ENCODE assay signal across 8 cellular contexts in the genomic region with DNA sequence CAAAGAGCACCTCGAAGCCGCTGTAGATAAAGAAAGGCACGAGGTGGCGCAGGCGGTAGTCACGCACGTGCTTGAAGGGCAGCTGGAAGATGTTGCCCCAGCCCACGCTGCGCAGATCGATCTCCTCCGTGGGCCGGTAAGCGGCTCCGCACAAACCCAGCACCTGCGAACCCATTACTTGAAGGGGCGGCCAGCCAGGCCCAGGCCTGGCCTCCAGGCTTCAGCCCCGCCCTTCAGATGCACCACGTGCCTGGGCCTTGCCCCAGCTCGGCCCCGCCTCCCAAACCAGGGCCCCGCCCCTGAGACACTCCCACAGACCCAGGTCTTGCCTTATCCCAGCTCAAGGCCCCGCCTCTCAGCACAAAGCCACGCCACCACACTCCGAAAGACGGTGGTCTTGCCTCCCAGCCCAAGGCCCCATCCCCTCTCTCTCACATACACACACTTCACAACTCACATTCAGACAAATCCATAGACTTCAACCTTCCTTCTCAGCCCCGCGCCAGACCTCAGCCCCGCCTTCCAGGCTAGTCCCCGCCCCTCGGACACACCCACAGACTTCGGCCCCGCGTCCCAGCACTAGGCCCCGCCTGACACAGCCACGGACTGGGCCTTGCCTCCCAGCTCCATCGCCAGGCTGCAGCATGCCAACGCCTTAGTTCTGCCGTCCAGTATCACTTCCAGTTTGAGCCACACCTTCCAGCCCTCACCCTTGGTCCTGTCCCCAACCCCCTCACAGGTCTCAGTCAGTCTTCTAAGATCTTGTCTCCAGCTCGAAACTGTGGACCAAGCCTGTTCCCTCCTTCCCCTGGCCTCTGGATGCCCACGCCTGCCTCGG. TPM values are rescaled to one million over a fixed set of nuclear protein-coding genes. Genes with fewer than 3 reads are reported as not detected.
A peak's percentile ranks its signal among the peaks of the same experiment; 100 is the strongest.
DNase-seq lines count a peak whose midpoint lies in the region; ATAC-seq and TF ChIP-seq lines count a peak whose summit lies in the region.

No MANE protein-coding gene starts in this region.

- H3K9me3 Mint-ChIP-seq in CD8-positive, alpha-beta T cell, result no peaks in the 10 kb centered on the region
- no peaks in the 10 kb centered on the region for H3K9me3 Mint-ChIP-seq in activated T-cell treated with anti-CD3 and anti-CD28 coated beads, Interleukin-2, amount 50 U/mL, for 4 hours

- no peak overlapping the region for H3K27ac ChIP-seq in CD8-positive, alpha-beta T cell (ENCODE audit: low read depth, low read length)
- H3K27ac ChIP-seq in Karpas-422 (ENCODE audit: low read length) (no peak overlapping the region), iPS-18a (ENCODE audit: low read length) (no peak overlapping the region), suprapubic skin (no peak overlapping the region)

- POLR2A ChIA-PET in CD8-positive, alpha-beta T cell (lab: Charles Lee), result no interaction called here

- H3K27ac Mint-ChIP-seq in CD8-positive, alpha-beta T cell, result no peak overlapping the region

- H2AFZ ChIP-seq in Karpas-422 (ENCODE audit: low read length), result no peak overlapping the region

- no peak for TF ChIP-seq EP300 in suprapubic skin (IDR thresholded peaks at IDR 0.05)

- H4K20me1 ChIP-seq in Karpas-422 (ENCODE audit: insufficient read depth, low read depth, low read length), result peaks cover 8% of the 10 kb centered on the region

- peak in 1 of 7 experiments; percentile 34 for DNase-seq in CD8-positive, alpha-beta T cell
- DNase-seq in Karpas-422 (peak; percentile 91), suprapubic skin (ENCODE audit: low spot score in 2 of 2) (peak; percentile 76 to 86), GM20000 (ENCODE audit: low spot score) (no peak)
- no peak for DNase-seq in activated T-cell treated with anti-CD3 and anti-CD28 coated beads, Interleukin-2, amount 50 U/mL, for 4 hours

- H3K36me3 Mint-ChIP-seq in CD8-positive, alpha-beta T cell, result peaks cover 4% of the 10 kb centered on the region
- peaks cover 7% of the 10 kb centered on the region for H3K36me3 Mint-ChIP-seq in activated T-cell treated with anti-CD3 and anti-CD28 coated beads, Interleukin-2, amount 50 U/mL, for 4 hours (ENCODE audit: insufficient read depth)

- H3K79me2 ChIP-seq in Karpas-422 (ENCODE audit: low read length), result no peaks in the 10 kb centered on the region

- H3K4me1 Mint-ChIP-seq in CD8-positive, alpha-beta T cell (ENCODE audit: low read depth), result peaks cover 21% of the 10 kb centered on the region
- peaks cover 23% of the 10 kb centered on the region for H3K4me1 Mint-ChIP-seq in activated T-cell treated with anti-CD3 and anti-CD28 coated beads, Interleukin-2, amount 50 U/mL, for 4 hours (ENCODE audit: low read depth)

- H3K27me3 Mint-ChIP-seq in CD8-positive, alpha-beta T cell (ENCODE audit: low read depth), result peaks cover under 1% of the 10 kb centered on the region
- peaks cover under 1% of the 10 kb centered on the region for H3K27me3 Mint-ChIP-seq in activated T-cell treated with anti-CD3 and anti-CD28 coated beads, Interleukin-2, amount 50 U/mL, for 4 hours (ENCODE audit: low read depth)

- intact Hi-C loops in CD8-positive, alpha-beta T cell (cut with DNase I, micrococcal nuclease), result no loop called here

- 68% methylated on average over 40 of the region's 41 CpGs for WGBS in suprapubic skin

- H3K4me2 ChIP-seq in Karpas-422 (ENCODE audit: low read depth, low read length, poor library complexity, severe bottlenecking), result no peak overlapping the region

- no peaks in the 10 kb centered on the region for H3K9me2 ChIP-seq in Karpas-422 (replicated peaks; ENCODE audit: insufficient read depth, low read length)

- no peaks in the 10 kb centered on the region for H3K27me3 ChIP-seq in CD8-positive, alpha-beta T cell (ENCODE audit: insufficient read depth, low read length)
- H3K27me3 ChIP-seq in Karpas-422 (ENCODE audit: low read length), result no peaks in the 10 kb centered on the region
- no peaks in the 10 kb centered on the region for H3K27me3 ChIP-seq in iPS-18a (ENCODE audit: control insufficient read depth, insufficient read depth, low read length)
- H3K27me3 ChIP-seq in suprapubic skin, result no peaks in the 10 kb centered on the region

- no peak overlapping the region for H3K4me3 Mint-ChIP-seq in CD8-positive, alpha-beta T cell
- no peak overlapping the region for H3K4me3 Mint-ChIP-seq in activated T-cell treated with anti-CD3 and anti-CD28 coated beads, Interleukin-2, amount 50 U/mL, for 4 hours

- no peak overlapping the region for H3K9ac ChIP-seq in Karpas-422 (ENCODE audit: low read length)
- H3K9ac ChIP-seq in iPS-18a (ENCODE audit: low read length), result no peak overlapping the region

- H3K4me1 ChIP-seq in CD8-positive, alpha-beta T cell (ENCODE audit: insufficient read depth, low read length), result peaks cover 13% of the 10 kb centered on the region
- peaks cover 2% of the 10 kb centered on the region for H3K4me1 ChIP-seq in Karpas-422 (ENCODE audit: low read length)
- H3K4me1 ChIP-seq in iPS-18a (ENCODE audit: control insufficient read depth, low read depth, low read length), result peaks cover 5% of the 10 kb centered on the region
- peaks cover 6% of the 10 kb centered on the region for H3K4me1 ChIP-seq in suprapubic skin

- no peak overlapping the region for H3K4me3 ChIP-seq in CD8-positive, alpha-beta T cell (ENCODE audit: low read depth, low read length)
- H3K4me3 ChIP-seq in Karpas-422 (ENCODE audit: low read length) (no peak overlapping the region), iPS-18a (ENCODE audit: low read length) (peak overlapping the region; percentile 57), suprapubic skin (no peak overlapping the region)

- H3K9me3 ChIP-seq in CD8-positive, alpha-beta T cell (ENCODE audit: low read length), result no peaks in the 10 kb centered on the region
- H3K9me3 ChIP-seq in Karpas-422 (ENCODE audit: low read length) (no peaks in the 10 kb centered on the region), iPS-18a (ENCODE audit: control insufficient read depth, low read depth, low read length) (no peaks in the 10 kb centered on the region), suprapubic skin (no peaks in the 10 kb centered on the region)

- TF ChIP-seq POLR2A in suprapubic skin (IDR thresholded peaks at IDR 0.05), result no peak

- no peaks in the 10 kb centered on the region for H3K36me3 ChIP-seq in CD8-positive, alpha-beta T cell (ENCODE audit: insufficient read depth, low read length)
- peaks cover 6% of the 10 kb centered on the region for H3K36me3 ChIP-seq in Karpas-422 (ENCODE audit: insufficient read depth, low read length)
- no peaks in the 10 kb centered on the region for H3K36me3 ChIP-seq in iPS-18a (ENCODE audit: control insufficient read depth, low read depth, low read length)
- H3K36me3 ChIP-seq in suprapubic skin, result peaks cover 3% of the 10 kb centered on the region

- ATAC-seq in CD8-positive, alpha-beta T cell, result peak; percentile 62
- peak; percentile 72 to 83 for ATAC-seq in activated T-cell treated with anti-CD3 and anti-CD28 coated beads, Interleukin-2, amount 50 U/mL, for 4 hours
- ATAC-seq in GM18873 (IDR thresholded peaks at IDR 0.05; ENCODE audit: low FRiP score, unreplicated experiment) (no peak), GM21390 (IDR thresholded peaks at IDR 0.05; ENCODE audit: unreplicated experiment) (no peak)

- no peak for TF ChIP-seq CTCF in CD8-positive, alpha-beta T cell (IDR thresholded peaks at IDR 0.05)
- TF ChIP-seq CTCF in suprapubic skin (IDR thresholded peaks at IDR 0.05) (no peak), GM20000 (IDR thresholded peaks at IDR 0.05; ENCODE audit: extremely low read depth, missing control alignments) (no peak)

- CTCF ChIA-PET in CD8-positive, alpha-beta T cell (lab: Charles Lee), result interaction anchor here (1.1 kb wide), 1 partner anchor 41 kb away, joined by 3 read pairs; no protein-coding TSS in a partner anchor

RNA-seq across cellular contexts. Expression of a gene that starts 7.1 kb away (rescaled TPM):
- total RNA-seq in CD8-positive, alpha-beta T cell, result 10 to 100 TPM; 14.4 to 15.6 TPM
- total RNA-seq in Karpas-422 (2014; rRNA removed; shearing (Covaris generic); ENCODE audit: low replicate concordance), result 71.1 and 112 TPM in 2 replicates
- 10 to 100 TPM; 12.8 to 15.6 (median 14.1) TPM for total RNA-seq in activated T-cell treated with anti-CD3 and anti-CD28 coated beads, Interleukin-2, amount 50 U/mL, for 4 hours
- total RNA-seq in suprapubic skin, result 10 to 100 TPM; 22.7 to 34.3 (median 28.1) TPM

RNA-seq across cellular contexts. Expression of a gene that starts 13.3 kb away (rescaled TPM):
- not detected for total RNA-seq in CD8-positive, alpha-beta T cell
- total RNA-seq in Karpas-422 (2014; rRNA removed; shearing (Covaris generic); ENCODE audit: low replicate concordance), result 0.40 TPM in 1 of 2 replicates, not detected in the other
- total RNA-seq in activated T-cell treated with anti-CD3 and anti-CD28 coated beads, Interleukin-2, amount 50 U/mL, for 4 hours, result under 1 TPM in 2 of 3 donors, not detected in 1; 0.08 to 0.15 TPM
- 1 to 10 TPM; 3.2 to 6.4 (median 5.9) TPM for total RNA-seq in suprapubic skin

RNA-seq across cellular contexts. Expression of a gene that starts 33.6 kb away (rescaled TPM):
- 10 to 100 TPM; 59.4 to 63.2 TPM for total RNA-seq in CD8-positive, alpha-beta T cell
- total RNA-seq in Karpas-422 (2014; rRNA removed; shearing (Covaris generic); ENCODE audit: low replicate concordance), result 159 and 231 TPM in 2 replicates
- total RNA-seq in activated T-cell treated with anti-CD3 and anti-CD28 coated beads, Interleukin-2, amount 50 U/mL, for 4 hours, result 100 to 1,000 TPM; 157 to 173 (median 159) TPM
- 100 to 1,000 TPM in 3 of 4 donors, 10 to 100 TPM in 1; 90.8 to 155 (median 148) TPM for total RNA-seq in suprapubic skin

RNA-seq across cellular contexts. Expression of a gene that starts 42.0 kb away (rescaled TPM):
- total RNA-seq in CD8-positive, alpha-beta T cell, result 100 to 1,000 TPM; 153 to 154 TPM
- 47.7 and 82.3 TPM in 2 replicates for total RNA-seq in Karpas-422 (2014; rRNA removed; shearing (Covaris generic); ENCODE audit: low replicate concordance)
- total RNA-seq in activated T-cell treated with anti-CD3 and anti-CD28 coated beads, Interleukin-2, amount 50 U/mL, for 4 hours, result 100 to 1,000 TPM in 2 of 3 donors, 10 to 100 TPM in 1; 87.0 to 109 (median 101) TPM
- 10 to 100 TPM; 19.4 to 50.9 (median 41.2) TPM for total RNA-seq in suprapubic skin

Comparison
In these comparisons a context has a peak if more than half of its experiments do, and no peak if none do; other contexts are left out.
1. ATAC-seq: peak in CD8-positive, alpha-beta T cell (single experiment) and activated T-cell treated with anti-CD3 and anti-CD28 coated beads, Interleukin-2, amount 50 U/mL, for 4 hours (2 of 2); none in GM18873 (single experiment) and GM21390 (single experiment).
2. DNase-seq: peak in Karpas-422 (single experiment) and suprapubic skin (2 of 2); none in activated T-cell treated with anti-CD3 and anti-CD28 coated beads, Interleukin-2, amount 50 U/mL, for 4 hours (single experiment) and GM20000 (single experiment).